In the genomic region with DNA sequence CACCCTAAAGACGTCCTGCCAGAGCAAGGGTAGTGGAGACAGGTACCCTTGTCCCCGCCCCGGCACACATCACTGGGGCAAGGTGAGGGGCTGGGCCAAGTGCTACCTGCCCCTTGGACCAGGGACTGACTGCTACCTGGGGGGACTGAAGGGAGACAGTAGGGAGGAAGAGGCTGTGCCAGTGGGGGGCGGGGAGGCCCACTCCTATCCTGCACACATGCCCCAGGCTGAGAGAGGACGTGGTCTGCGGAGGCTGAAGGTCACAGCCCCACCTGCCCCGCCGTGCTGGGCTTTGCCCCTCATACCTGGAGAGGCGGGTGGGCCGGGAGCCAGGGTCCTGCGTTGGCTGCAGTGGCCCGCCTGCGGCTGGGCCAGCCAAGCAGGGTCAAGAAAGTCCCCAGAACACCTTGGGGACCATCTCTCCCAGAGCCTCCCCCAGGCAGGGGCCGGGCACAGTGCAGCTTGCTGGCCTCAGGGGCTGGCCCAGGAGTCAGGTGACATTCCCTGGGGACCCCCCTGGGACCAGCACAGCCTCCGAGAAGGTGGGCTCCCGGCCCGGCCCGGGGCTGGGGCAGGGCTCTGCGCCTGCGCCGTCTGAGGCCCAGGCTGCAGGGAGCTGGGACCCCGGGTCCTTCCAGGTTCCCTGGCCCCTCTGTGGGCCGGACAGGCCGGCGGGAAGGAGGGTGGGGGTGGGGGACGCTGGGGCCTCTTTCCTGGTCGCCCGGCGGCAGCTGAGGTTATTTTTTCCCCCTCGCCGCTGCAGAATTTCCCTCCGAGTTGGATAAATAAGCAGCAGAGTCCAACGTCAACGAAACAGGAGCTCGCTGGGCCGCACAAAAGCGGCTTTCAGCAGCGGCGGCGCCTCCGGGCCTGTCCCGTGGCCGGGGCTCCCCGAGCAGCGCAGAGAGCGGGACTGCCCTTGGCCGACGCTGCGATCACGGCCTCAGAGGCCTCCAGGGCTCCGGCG, we compare ENCODE assay signal across 2 cellular contexts.
TF ChIP-seq lines count a peak whose summit lies in the region.

No MANE protein-coding gene starts in this region.

TF ChIP-seq in GM23338, 12 proteins besides CTCF, POLR2A, EP300 and RAD21 (continued from another document):
- 0 out of 2 replicates have a peak, but pooled peaks have one; percentile 23 for TF ChIP-seq POLR2AphosphoS5 (IDR thresholded peaks at IDR 0.05; ENCODE audit: low read depth)

TF ChIP-seq in HepG2, 621 proteins besides CTCF, POLR2A, EP300 and RAD21 (continued from another document and continues in another):
- TF ChIP-seq CBX2 (IDR thresholded peaks at IDR 0.05; ENCODE audit: low read depth, low read length) (no peak), CBX2 (CRISPR knock-in tag; IDR thresholded peaks at IDR 0.05; ENCODE audit: low read depth) (no peak), ZNF576 (CRISPR knock-in tag; IDR thresholded peaks at IDR 0.05) (no peak), ZFYVE20 (CRISPR knock-in tag; IDR thresholded peaks at IDR 0.05; ENCODE audit: borderline replicate concordance, low read depth) (no peak), MED8 (CRISPR knock-in tag; IDR thresholded peaks at IDR 0.05; ENCODE audit: insufficient replicate concordance) (no peak), AGO1 (IDR thresholded peaks at IDR 0.05; ENCODE audit: low read depth, low read length, poor library complexity, severe bottlenecking) (no peak), IRF9 (CRISPR knock-in tag; IDR thresholded peaks at IDR 0.05; ENCODE audit: borderline replicate concordance) (no peak; the same call in 1 of the 2 replicates), ZNF282 (IDR thresholded peaks at IDR 0.05; ENCODE audit: partially characterized antibody) (no peak), TP53 (CRISPR knock-in tag; conservative IDR thresholded peaks at IDR 0.05) (no peak), KDM1A (CRISPR knock-in tag; IDR thresholded peaks at IDR 0.05) (no peak), ZNF788 (CRISPR knock-in tag; IDR thresholded peaks at IDR 0.05; ENCODE audit: borderline replicate concordance) (0 out of 2 replicates have a peak, but pooled peaks have one; percentile 46), ZNF740 (CRISPR knock-in tag; IDR thresholded peaks at IDR 0.05) (peak; percentile 64; the same call in 1 of the 2 replicates), JUN (CRISPR knock-in tag; IDR thresholded peaks at IDR 0.05) (no peak), HINFP (CRISPR knock-in tag; IDR thresholded peaks at IDR 0.05; ENCODE audit: low read depth) (no peak), KDM5A (IDR thresholded peaks at IDR 0.05; ENCODE audit: borderline replicate concordance, low read length) (no peak), NPAS2 (CRISPR knock-in tag; IDR thresholded peaks at IDR 0.05; ENCODE audit: borderline replicate concordance) (no peak), ZNF335 (CRISPR knock-in tag; IDR thresholded peaks at IDR 0.05) (no peak), ZNF256 (CRISPR knock-in tag; conservative IDR thresholded peaks at IDR 0.05) (no peak), ZNF142 (CRISPR knock-in tag; IDR thresholded peaks at IDR 0.05) (no peak), ZBTB7A (CRISPR knock-in tag; IDR thresholded peaks at IDR 0.05) (peak; percentile 53; the same call in 1 of the 2 replicates), ZNF570 (CRISPR knock-in tag; IDR thresholded peaks at IDR 0.05; ENCODE audit: borderline replicate concordance) (no peak), ZSCAN30 (CRISPR knock-in tag; IDR thresholded peaks at IDR 0.05) (no peak), PCBP2 (optimal IDR thresholded peaks at IDR 0.05; ENCODE audit: low read depth, low read length, poor library complexity, severe bottlenecking) (no peak), SNAI1 (CRISPR knock-in tag; IDR thresholded peaks at IDR 0.05; ENCODE audit: borderline replicate concordance) (no peak), SOX5 (CRISPR knock-in tag; IDR thresholded peaks at IDR 0.05; ENCODE audit: borderline replicate concordance) (no peak), STAG1 (CRISPR knock-in tag; IDR thresholded peaks at IDR 0.05) (no peak), SNAPC5 (CRISPR knock-in tag; IDR thresholded peaks at IDR 0.05; ENCODE audit: borderline replicate concordance) (no peak), ZNF773 (CRISPR knock-in tag; IDR thresholded peaks at IDR 0.05; ENCODE audit: borderline replicate concordance) (no peak), ZKSCAN8 (CRISPR knock-in tag; IDR thresholded peaks at IDR 0.05; ENCODE audit: borderline replicate concordance) (no peak), ISX (CRISPR knock-in tag; conservative IDR thresholded peaks at IDR 0.05) (no peak), ZBTB20 (CRISPR knock-in tag; IDR thresholded peaks at IDR 0.05; ENCODE audit: borderline replicate concordance, low read depth) (no peak), FOXJ3 (CRISPR knock-in tag; IDR thresholded peaks at IDR 0.05; ENCODE audit: borderline replicate concordance) (no peak), ZNF720 (CRISPR knock-in tag; IDR thresholded peaks at IDR 0.05) (no peak), RXRB (CRISPR knock-in tag; IDR thresholded peaks at IDR 0.05; ENCODE audit: borderline replicate concordance) (no peak), ZNF468 (CRISPR knock-in tag; IDR thresholded peaks at IDR 0.05) (no peak), CC2D1A (CRISPR knock-in tag; IDR thresholded peaks at IDR 0.05) (no peak), NFIB (CRISPR knock-in tag; IDR thresholded peaks at IDR 0.05; ENCODE audit: borderline replicate concordance) (no peak), ZFY (CRISPR knock-in tag; IDR thresholded peaks at IDR 0.05) (peak; percentile 87), DR1 (CRISPR knock-in tag; IDR thresholded peaks at IDR 0.05) (no peak), RFX1 (IDR thresholded peaks at IDR 0.05) (no peak), TOPORS (CRISPR knock-in tag; IDR thresholded peaks at IDR 0.05) (no peak), NFYB (CRISPR knock-in tag; IDR thresholded peaks at IDR 0.05) (no peak), HDAC2 (CRISPR knock-in tag; IDR thresholded peaks at IDR 0.05) (0 out of 2 replicates have a peak, but pooled peaks have one; percentile 12), MAFG (CRISPR knock-in tag; IDR thresholded peaks at IDR 0.05) (no peak), SPEN (CRISPR knock-in tag; IDR thresholded peaks at IDR 0.05; ENCODE audit: low read depth) (peak; percentile 12; the same call in 1 of the 2 replicates), POLR2G (IDR thresholded peaks at IDR 0.05; ENCODE audit: low read depth, low read length) (peak; percentile 54), ELK4 (CRISPR knock-in tag; IDR thresholded peaks at IDR 0.05; ENCODE audit: borderline replicate concordance) (no peak), ZNF235 (CRISPR knock-in tag; IDR thresholded peaks at IDR 0.05; ENCODE audit: borderline replicate concordance) (no peak), TMF1 (CRISPR knock-in tag; IDR thresholded peaks at IDR 0.05; ENCODE audit: low read depth) (no peak), CREBL2 (CRISPR knock-in tag; IDR thresholded peaks at IDR 0.05; ENCODE audit: borderline replicate concordance) (no peak)
- TF ChIP-seq, protein P1, sequence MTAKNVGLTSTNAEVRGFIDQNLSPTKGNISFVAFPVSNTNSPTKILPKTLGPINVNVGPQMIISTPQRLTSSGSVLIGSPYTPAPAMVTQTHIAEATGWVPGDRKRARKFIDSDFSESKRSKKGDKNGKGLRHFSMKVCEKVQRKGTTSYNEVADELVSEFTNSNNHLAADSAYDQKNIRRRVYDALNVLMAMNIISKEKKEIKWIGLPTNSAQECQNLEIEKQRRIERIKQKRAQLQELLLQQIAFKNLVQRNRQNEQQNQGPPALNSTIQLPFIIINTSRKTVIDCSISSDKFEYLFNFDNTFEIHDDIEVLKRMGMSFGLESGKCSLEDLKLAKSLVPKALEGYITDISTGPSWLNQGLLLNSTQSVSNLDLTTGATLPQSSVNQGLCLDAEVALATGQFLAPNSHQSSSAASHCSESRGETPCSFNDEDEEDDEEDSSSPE (CRISPR knock-in tag; IDR thresholded peaks at IDR 0.05): peak; percentile 17; the same call in 1 of the 2 replicates
- TF ChIP-seq, protein P2, sequence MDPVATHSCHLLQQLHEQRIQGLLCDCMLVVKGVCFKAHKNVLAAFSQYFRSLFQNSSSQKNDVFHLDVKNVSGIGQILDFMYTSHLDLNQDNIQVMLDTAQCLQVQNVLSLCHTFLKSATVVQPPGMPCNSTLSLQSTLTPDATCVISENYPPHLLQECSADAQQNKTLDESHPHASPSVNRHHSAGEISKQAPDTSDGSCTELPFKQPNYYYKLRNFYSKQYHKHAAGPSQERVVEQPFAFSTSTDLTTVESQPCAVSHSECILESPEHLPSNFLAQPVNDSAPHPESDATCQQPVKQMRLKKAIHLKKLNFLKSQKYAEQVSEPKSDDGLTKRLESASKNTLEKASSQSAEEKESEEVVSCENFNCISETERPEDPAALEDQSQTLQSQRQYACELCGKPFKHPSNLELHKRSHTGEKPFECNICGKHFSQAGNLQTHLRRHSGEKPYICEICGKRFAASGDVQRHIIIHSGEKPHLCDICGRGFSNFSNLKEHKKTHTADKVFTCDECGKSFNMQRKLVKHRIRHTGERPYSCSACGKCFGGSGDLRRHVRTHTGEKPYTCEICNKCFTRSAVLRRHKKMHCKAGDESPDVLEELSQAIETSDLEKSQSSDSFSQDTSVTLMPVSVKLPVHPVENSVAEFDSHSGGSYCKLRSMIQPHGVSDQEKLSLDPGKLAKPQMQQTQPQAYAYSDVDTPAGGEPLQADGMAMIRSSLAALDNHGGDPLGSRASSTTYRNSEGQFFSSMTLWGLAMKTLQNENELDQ (CRISPR knock-in tag; IDR thresholded peaks at IDR 0.05; ENCODE audit: borderline replicate concordance): no peak
